Comparison of ENCODE assay signal across 18 cellular contexts in the genomic region with DNA sequence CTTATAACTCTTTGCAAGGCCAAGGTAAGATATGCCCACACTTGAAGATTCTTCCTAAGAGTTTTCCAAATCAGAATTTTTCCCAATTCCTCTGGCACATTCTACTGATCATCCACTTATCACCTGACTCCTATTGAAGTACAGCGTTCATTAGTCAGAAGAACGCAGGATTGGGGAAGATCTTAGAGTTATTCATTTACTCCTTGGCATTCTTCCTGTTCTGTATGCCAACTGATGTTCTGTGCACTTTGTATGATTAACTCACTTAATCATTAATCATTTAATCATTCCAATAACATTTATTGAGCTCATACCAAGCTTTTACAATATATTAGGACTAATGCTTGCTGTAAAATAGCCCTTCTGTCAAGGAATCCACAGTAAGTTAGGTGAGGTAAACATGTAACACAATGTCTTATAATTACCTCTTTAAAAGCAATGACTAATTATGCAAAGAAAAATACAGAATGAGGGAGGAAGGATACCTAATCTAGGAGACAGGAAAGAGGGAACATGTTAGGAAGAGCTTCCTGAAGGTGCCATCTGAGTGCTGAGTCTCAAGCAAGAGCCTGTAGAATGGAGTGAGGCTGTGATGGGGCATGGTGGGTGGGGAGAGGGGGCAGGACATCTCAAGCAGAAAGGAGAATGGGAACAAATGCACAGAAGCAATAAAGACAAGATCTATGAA.
DNase-seq lines count a peak whose midpoint lies in the region; ATAC-seq and TF ChIP-seq lines count a peak whose summit lies in the region.
"Had no signal": no experiment of that assay in that cellular context is flagged by ENCODE, and none has a peak within 500 bp of the region (broad histone marks: within the 10 kb centered on the region; RNA-seq: fewer than 3 reads in every experiment).

No MANE protein-coding gene starts in this region.

- no peak overlapping the region for H3K4me3 Mint-ChIP-seq in neural progenitor cell
- H3K4me3 Mint-ChIP-seq in activated T-helper 17 cell treated with anti-CD3 and anti-CD28 coated beads, Interleukin-2, amount 50 U/mL, for 72 hours: no peak overlapping the region

- no peak overlapping the region for H3K4me2 ChIP-seq in neural progenitor cell
- no peak overlapping the region for H3K4me2 ChIP-seq in MM.1S (ENCODE audit: low read depth, low read length)
- H3K4me2 ChIP-seq: BLaER1 treated with 17β-estradiol and CSF1 and Interleukin-3, amounts not matched to agents 10 nM and 100 nM; KMS-11 had no signal

- no peaks in the 10 kb centered on the region for H3K9me2 ChIP-seq in MM.1S (replicated peaks; ENCODE audit: insufficient read depth, low read length)

- H2AFZ ChIP-seq in neural progenitor cell (replicated peaks): no peak overlapping the region
- H2AFZ ChIP-seq in MM.1S (ENCODE audit: low read length): no peak overlapping the region

- H3K36me3 ChIP-seq in neural progenitor cell (no peaks in the 10 kb centered on the region), MM.1S (replicated peaks; ENCODE audit: insufficient read depth, low read length) (no peaks in the 10 kb centered on the region)
- H3K36me3 ChIP-seq: BLaER1 treated with 17β-estradiol and CSF1 and Interleukin-3, amounts not matched to agents 10 nM and 100 nM; MG63 had no signal

- peaks cover 46% of the 10 kb centered on the region for H3K4me1 ChIP-seq in neural progenitor cell
- H3K4me1 ChIP-seq in MM.1S (ENCODE audit: low read length): no peaks in the 10 kb centered on the region
- H3K4me1 ChIP-seq: BLaER1 treated with 17β-estradiol and CSF1 and Interleukin-3, amounts not matched to agents 10 nM and 100 nM had no signal

- no peak for TF ChIP-seq CTCF in VCaP (conservative IDR thresholded peaks at IDR 0.05)
- no peak for TF ChIP-seq CTCF in neural progenitor cell (IDR thresholded peaks at IDR 0.05)
- TF ChIP-seq CTCF in MM.1S (IDR thresholded peaks at IDR 0.05; ENCODE audit: low read length): no peak

- H3F3A ChIP-seq in neural progenitor cell (ENCODE audit: low read depth) (peaks cover 9% of the 10 kb centered on the region), MM.1S (ENCODE audit: insufficient read depth, low read length) (no peaks in the 10 kb centered on the region)

- H3K36me3 Mint-ChIP-seq in neural progenitor cell: no peaks in the 10 kb centered on the region
- H3K36me3 Mint-ChIP-seq in activated T-helper 17 cell treated with anti-CD3 and anti-CD28 coated beads, Interleukin-2, amount 50 U/mL, for 72 hours (ENCODE audit: low read depth): no peaks in the 10 kb centered on the region

- H3K27me3 ChIP-seq in neural progenitor cell (no peaks in the 10 kb centered on the region), MM.1S (replicated peaks; ENCODE audit: insufficient read depth, low read length) (no peaks in the 10 kb centered on the region)
- H3K27me3 ChIP-seq: BLaER1 treated with 17β-estradiol and CSF1 and Interleukin-3, amounts not matched to agents 10 nM and 100 nM had no signal

- H4K20me1 ChIP-seq in neural progenitor cell (ENCODE audit: low read depth) (no peaks in the 10 kb centered on the region), MM.1S (ENCODE audit: insufficient read depth, low read length) (no peaks in the 10 kb centered on the region)
- H4K20me1 ChIP-seq: BLaER1 treated with 17β-estradiol and CSF1 and Interleukin-3, amounts not matched to agents 10 nM and 100 nM had no signal

- H3K79me2 ChIP-seq in neural progenitor cell (ENCODE audit: low read depth): no peaks in the 10 kb centered on the region
- no peaks in the 10 kb centered on the region for H3K79me2 ChIP-seq in MM.1S (ENCODE audit: low read length)

- ATAC-seq in activated T-helper 17 cell treated with anti-CD3 and anti-CD28 coated beads, Interleukin-2, amount 50 U/mL, for 72 hours (replicated peaks): no peak
- no peak for ATAC-seq in GM18867 (IDR thresholded peaks at IDR 0.05; ENCODE audit: unreplicated experiment)
- ATAC-seq: Panc1 had no signal

- peaks cover 38% of the 10 kb centered on the region for H3K4me1 Mint-ChIP-seq in neural progenitor cell
- H3K4me1 Mint-ChIP-seq in activated T-helper 17 cell treated with anti-CD3 and anti-CD28 coated beads, Interleukin-2, amount 50 U/mL, for 72 hours: no peaks in the 10 kb centered on the region

- H3K9me3 Mint-ChIP-seq in neural progenitor cell: peaks cover 3% of the 10 kb centered on the region
- H3K9me3 Mint-ChIP-seq in activated T-helper 17 cell treated with anti-CD3 and anti-CD28 coated beads, Interleukin-2, amount 50 U/mL, for 72 hours: no peaks in the 10 kb centered on the region

- H3K4me3 ChIP-seq in neural progenitor cell (no peak overlapping the region), MM.1S (ENCODE audit: low read length) (no peak overlapping the region)
- H3K4me3 ChIP-seq: BLaER1 treated with 17β-estradiol and CSF1 and Interleukin-3, amounts not matched to agents 10 nM and 100 nM; MG63 had no signal

- no peaks in the 10 kb centered on the region for H3K9me3 ChIP-seq in neural progenitor cell (ENCODE audit: low read depth)
- no peaks in the 10 kb centered on the region for H3K9me3 ChIP-seq in MM.1S (replicated peaks; ENCODE audit: insufficient read depth, low read length)
- H3K9me3 ChIP-seq: BLaER1 treated with 17β-estradiol and CSF1 and Interleukin-3, amounts not matched to agents 10 nM and 100 nM; MG63 had no signal

- H3K9ac ChIP-seq in neural progenitor cell (no peak overlapping the region), MM.1S (ENCODE audit: low read length) (no peak overlapping the region)
- H3K9ac ChIP-seq: BLaER1 treated with 17β-estradiol and CSF1 and Interleukin-3, amounts not matched to agents 10 nM and 100 nM; KMS-11 had no signal

- H3K27ac ChIP-seq in VCaP: peak overlapping the region; percentile 52; the same call in 1 of the 2 replicates
- no peak overlapping the region for H3K27ac ChIP-seq in neural progenitor cell
- no peak overlapping the region for H3K27ac ChIP-seq in MM.1S (ENCODE audit: low read length)
- H3K27ac ChIP-seq: BLaER1 treated with 17β-estradiol and CSF1 and Interleukin-3, amounts not matched to agents 10 nM and 100 nM; KMS-11 had no signal

- DNase-seq in kidney tubule cell (ENCODE audit: low spot score) (peak; percentile 93), neural progenitor cell (ENCODE audit: low spot score) (no peak), MM.1S (no peak)
- no peak for DNase-seq in stimulated activated CD4-positive, alpha-beta T cell treated with anti-CD3 and anti-CD28 coated beads, Interleukin-2, amount 100 ng/mL, for 24 hours
- DNase-seq: DMS153, MG63, NCI-H1105 treated with DMSO at 0.1 percent for 48 hours, NCI-H187, NCI-H2171, NCI-H446 treated with DMSO at 0.1 percent for 48 hours, NCI-H774, SHP77 had no signal

- H3K27me3 Mint-ChIP-seq in neural progenitor cell (ENCODE audit: insufficient read depth, low read depth): no peaks in the 10 kb centered on the region
- H3K27me3 Mint-ChIP-seq in activated T-helper 17 cell treated with anti-CD3 and anti-CD28 coated beads, Interleukin-2, amount 50 U/mL, for 72 hours: peaks cover 12% of the 10 kb centered on the region

- peak overlapping the region; percentile 84 for H3K27ac Mint-ChIP-seq in neural progenitor cell
- H3K27ac Mint-ChIP-seq in activated T-helper 17 cell treated with anti-CD3 and anti-CD28 coated beads, Interleukin-2, amount 50 U/mL, for 72 hours: no peak overlapping the region
